In the genomic region with DNA sequence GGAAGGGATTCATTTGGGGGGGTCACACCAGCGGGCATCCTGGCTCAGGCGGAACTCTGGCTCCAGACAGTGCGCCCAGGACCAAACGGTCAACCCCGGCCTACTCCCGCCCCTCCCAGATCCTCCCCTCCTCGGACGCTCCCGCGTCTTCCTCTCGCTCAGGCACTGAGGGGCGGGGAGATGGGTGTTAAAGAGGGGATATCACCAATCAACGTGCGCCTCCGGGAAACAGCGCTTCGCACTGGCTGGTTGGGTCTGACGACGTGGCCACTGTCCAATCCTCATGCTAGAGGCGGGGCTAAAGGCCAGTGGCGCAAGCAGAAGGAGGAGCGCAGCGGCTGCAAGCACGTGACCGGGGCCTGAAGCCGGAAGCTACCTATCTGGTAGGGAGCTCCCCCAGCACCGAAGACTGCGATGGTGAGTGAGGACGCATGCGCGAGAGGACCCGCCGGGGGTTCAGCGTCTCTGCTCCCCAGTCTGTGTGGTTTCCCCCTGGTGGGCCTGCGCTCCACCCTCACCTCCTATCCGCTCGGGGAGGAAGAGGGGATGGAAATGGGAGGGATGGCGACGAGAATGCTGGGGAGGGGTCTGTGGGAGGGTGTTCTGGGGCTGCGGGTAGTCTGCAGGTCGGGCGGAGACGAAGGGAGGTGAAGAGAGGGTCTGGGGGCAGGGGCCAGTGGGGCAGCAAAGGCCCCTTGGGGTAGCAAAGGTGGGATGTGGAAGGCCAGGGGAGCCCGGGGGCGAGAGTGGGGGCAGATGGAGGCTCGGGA, we compare ENCODE assay signal across 8 cellular contexts. TPM values are rescaled to one million over a fixed set of nuclear protein-coding genes. Genes with fewer than 3 reads are reported as not detected.
A peak's percentile ranks its signal among the peaks of the same experiment; 100 is the strongest.
DNase-seq lines count a peak whose midpoint lies in the region; ATAC-seq and TF ChIP-seq lines count a peak whose summit lies in the region.

A gene (plus strand): TSS at position 360 of the 770 bp plus-strand sequence. CDS start 55 bp downstream, at position 415.

- no peaks in the 10 kb centered on the region for H4K20me1 ChIP-seq in MM.1S (ENCODE audit: insufficient read depth, low read length)

- H3K27me3 ChIP-seq in HAP-1 (ENCODE audit: low read depth) (no peaks in the 10 kb centered on the region), MM.1S (replicated peaks; ENCODE audit: insufficient read depth, low read length) (no peaks in the 10 kb centered on the region)

- H3K79me2 ChIP-seq in MM.1S (ENCODE audit: low read length), result peaks cover 19% of the 10 kb centered on the region

- H3K4me2 ChIP-seq in MM.1S (ENCODE audit: low read depth, low read length), result peak within 1 kb of the TSS; percentile 93

- H3K36me3 Mint-ChIP-seq in nephron progenitor cell (ENCODE audit: low read depth), result peaks cover 17% of the 10 kb centered on the region

- peak within 1 kb of the TSS; percentile 51; the same call in 1 of the 2 replicates for H3K27ac ChIP-seq in MM.1S (ENCODE audit: low read length)

- peaks cover 3% of the 10 kb centered on the region for H3K27me3 Mint-ChIP-seq in nephron progenitor cell (ENCODE audit: low read depth, poor library complexity)
- H3K27me3 Mint-ChIP-seq in stimulated activated naive CD8-positive, alpha-beta T cell treated with anti-CD3 and anti-CD28 coated beads, Interleukin-15, amount 100 ng/mL, for 72 hours, result no peaks in the 10 kb centered on the region

- H3K9me3 Mint-ChIP-seq in nephron progenitor cell, result no peaks in the 10 kb centered on the region
- no peaks in the 10 kb centered on the region for H3K9me3 Mint-ChIP-seq in stimulated activated naive CD8-positive, alpha-beta T cell treated with anti-CD3 and anti-CD28 coated beads, Interleukin-15, amount 100 ng/mL, for 72 hours

- H3K4me3 Mint-ChIP-seq in nephron progenitor cell, result peak within 1 kb of the TSS; percentile 93
- peak within 1 kb of the TSS; percentile 97 to 99 for H3K4me3 Mint-ChIP-seq in stimulated activated naive CD8-positive, alpha-beta T cell treated with anti-CD3 and anti-CD28 coated beads, Interleukin-15, amount 100 ng/mL, for 72 hours

- H3K9me3 ChIP-seq in HAP-1 (no peaks in the 10 kb centered on the region), MM.1S (replicated peaks; ENCODE audit: insufficient read depth, low read length) (no peaks in the 10 kb centered on the region)

- peaks cover 14% of the 10 kb centered on the region for H3K4me1 ChIP-seq in HAP-1
- peaks cover 10% of the 10 kb centered on the region for H3K4me1 ChIP-seq in MM.1S (ENCODE audit: low read length)

- no peak for TF ChIP-seq CTCF in MM.1S (IDR thresholded peaks at IDR 0.05; ENCODE audit: low read length)
- TF ChIP-seq CTCF in fibroblast of the aortic adventitia (IDR thresholded peaks at IDR 0.05; ENCODE audit: insufficient read depth, low read length), result no peak
- TF ChIP-seq CTCF in nephron progenitor cell (IDR thresholded peaks at IDR 0.05), result no peak

- peak within 1 kb of the TSS; percentile 49 for H3K27ac Mint-ChIP-seq in nephron progenitor cell
- H3K27ac Mint-ChIP-seq in stimulated activated naive CD8-positive, alpha-beta T cell treated with anti-CD3 and anti-CD28 coated beads, Interleukin-15, amount 100 ng/mL, for 72 hours, result peak within 1 kb of the TSS; percentile 89 to 99

- H3K36me3 ChIP-seq in HAP-1 (replicated peaks), result peaks cover 26% of the 10 kb centered on the region
- H3K36me3 ChIP-seq in MM.1S (replicated peaks; ENCODE audit: insufficient read depth, low read length), result no peaks in the 10 kb centered on the region

- in situ Hi-C loops in G401 (cut with HindIII; ENCODE audit: low sequenced_read_pairs), result no loop called here
- in situ Hi-C loops in HAP-1 (cut with MboI; ENCODE audit: low sequenced_read_pairs), result no loop called here

- H2AFZ ChIP-seq in MM.1S (ENCODE audit: low read length), result peak within 1 kb of the TSS; percentile 88

- peak; percentile 98 for ATAC-seq in stimulated activated naive CD8-positive, alpha-beta T cell treated with anti-CD3 and anti-CD28 coated beads, Interleukin-15, amount 100 ng/mL, for 72 hours

- DNase-seq in G401 (ENCODE audit: low spot score), result peak; percentile 100
- DNase-seq in HAP-1 (ENCODE audit: low spot score in 2 of 2), result peak; percentile 99
- peak; percentile 99 for DNase-seq in MM.1S
- DNase-seq in SIG-M5 (lab: John Stamatoyannopoulos, UW), result peak; percentile 88
- DNase-seq in activated gamma-delta T cell (lab: John Stamatoyannopoulos, UW), result peak; percentile 87
- peak; percentile 99 for DNase-seq in fibroblast of the aortic adventitia (ENCODE audit: low read depth)
- DNase-seq in nephron progenitor cell, result peak; percentile 95
- peak; percentile 97 to 99 for DNase-seq in stimulated activated naive CD8-positive, alpha-beta T cell treated with anti-CD3 and anti-CD28 coated beads, Interleukin-15, amount 100 ng/mL, for 72 hours

- no peaks in the 10 kb centered on the region for H3K9me2 ChIP-seq in MM.1S (replicated peaks; ENCODE audit: insufficient read depth, low read length)

- peaks cover 17% of the 10 kb centered on the region; the same call in 1 of the 2 replicates for H3F3A ChIP-seq in MM.1S (ENCODE audit: insufficient read depth, low read length)

- H3K4me3 ChIP-seq in HAP-1, result peak within 1 kb of the TSS; percentile 96
- H3K4me3 ChIP-seq in MM.1S (ENCODE audit: low read length), result peak within 1 kb of the TSS; percentile 85
- H3K4me3 ChIP-seq in fibroblast of the aortic adventitia (ENCODE audit: low read depth, low read length), result peak within 1 kb of the TSS; percentile 100

- H3K4me1 Mint-ChIP-seq in nephron progenitor cell, result peaks cover 29% of the 10 kb centered on the region
- peaks cover 45% of the 10 kb centered on the region for H3K4me1 Mint-ChIP-seq in stimulated activated naive CD8-positive, alpha-beta T cell treated with anti-CD3 and anti-CD28 coated beads, Interleukin-15, amount 100 ng/mL, for 72 hours

- peak within 1 kb of the TSS; percentile 89 for H3K9ac ChIP-seq in MM.1S (ENCODE audit: low read length)

RNA-seq across cellular contexts. Expression of the gene that starts here (rescaled TPM):
- 97.5 and 231 TPM in 2 replicates for total RNA-seq in G401 (2014; rRNA removed; shearing (Covaris generic))
- 82.2 and 316 TPM in 2 replicates for total RNA-seq in fibroblast of the aortic adventitia (ENCODE audit: low replicate concordance)

Comparison
In these comparisons a context has a peak if more than half of its experiments do, and no peak if none do; other contexts are left out.
1. Peak in every context shown above with its lines: DNase-seq, ATAC-seq, H3K4me3 ChIP-seq and H3K27ac ChIP-seq.